ENCODE assay signal across 8 cellular contexts in the genomic region with DNA sequence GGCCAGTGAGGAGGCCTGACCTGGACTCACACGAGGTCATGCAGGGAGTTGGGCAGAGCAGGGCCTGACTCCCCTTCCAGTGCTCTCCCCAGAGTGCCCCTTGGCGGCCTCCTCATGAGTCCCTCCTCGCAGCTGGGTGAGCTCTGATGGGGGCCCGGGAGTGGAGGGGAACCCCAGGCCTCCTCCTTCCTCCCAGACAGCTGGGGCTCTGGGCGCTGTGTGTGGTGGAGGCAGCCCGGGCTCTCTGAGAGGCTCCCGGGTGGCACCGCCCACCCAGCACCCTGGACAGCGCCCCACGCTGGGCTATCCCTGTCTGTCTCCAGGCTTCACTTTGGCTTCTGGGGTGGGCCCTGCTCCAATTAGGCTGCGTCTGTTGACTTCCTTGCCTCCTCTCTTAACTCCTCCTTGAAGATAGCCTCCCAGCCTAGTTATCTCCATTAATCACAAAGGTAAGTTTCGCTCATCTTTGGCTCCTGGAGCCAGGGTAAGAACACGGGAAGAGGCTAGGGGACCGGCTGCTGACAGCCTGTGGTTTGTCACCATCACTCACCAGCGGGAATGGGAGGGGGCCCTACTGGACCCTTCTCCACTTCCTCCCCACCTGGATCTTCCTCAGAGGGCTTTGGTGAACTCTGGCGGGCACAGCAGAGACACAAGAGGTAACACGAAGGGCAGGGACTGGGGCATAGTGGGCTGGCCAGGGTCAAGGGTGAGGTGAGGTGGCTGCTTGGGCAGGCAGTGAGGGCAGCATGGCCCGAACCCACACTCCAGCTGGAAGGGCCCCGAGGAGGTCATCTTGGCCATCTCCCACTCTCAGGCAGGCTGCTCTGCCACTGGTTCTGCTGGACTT. TPM values are rescaled to one million over a fixed set of nuclear protein-coding genes. Genes with fewer than 3 reads are reported as not detected.
DNase-seq lines count a peak whose midpoint lies in the region; ATAC-seq, FAIRE-seq and TF ChIP-seq lines count a peak whose summit lies in the region.

No MANE protein-coding gene starts in this region.

- H3K36me3 ChIP-seq in Karpas-422 (ENCODE audit: insufficient read depth, low read length) (no peaks in the 10 kb centered on the region), K562 (ENCODE audit: control insufficient read depth, insufficient read depth, low read length) (no peaks in the 10 kb centered on the region), suprapubic skin (no peaks in the 10 kb centered on the region)

- H3K4me1 ChIP-seq in Karpas-422 (ENCODE audit: low read length) (no peaks in the 10 kb centered on the region), K562 (replicated peaks in 1 of 2; ENCODE audit: control insufficient read depth in 2 of 2, insufficient read depth in 2 of 2, low read length in 2 of 2) (peaks cover 0 to 7% of the 10 kb centered on the region in 2 experiments; a peak in 1 of 5 replicates), suprapubic skin (no peaks in the 10 kb centered on the region)

- H3K4me2 ChIP-seq in Karpas-422 (ENCODE audit: low read depth, low read length, poor library complexity, severe bottlenecking) (no peak overlapping the region), K562 (ENCODE audit: insufficient read depth, low read length) (no peak overlapping the region)

- in situ Hi-C loops in K562 (cut with MboI): no loop called here

- intact Hi-C loops in K562 (cut with micrococcal nuclease): no loop called here

- DNase-seq in ELF-1 (ENCODE audit: low read depth, low spot score): peak; percentile 75
- peak; percentile 73 for DNase-seq in Karpas-422
- DNase-seq in K562 (ENCODE audit: extremely low read depth in 1 of 4, low spot score in 3 of 4): peak; percentile 53 to 82 (median 70)
- DNase-seq in myocyte (ENCODE audit: low read depth): peak; percentile 52
- no peak for DNase-seq in occipital lobe (lab: John Stamatoyannopoulos, UW)
- DNase-seq in suprapubic skin (ENCODE audit: low spot score in 2 of 2): no peak

- no peaks in the 10 kb centered on the region for H4K20me1 ChIP-seq in Karpas-422 (ENCODE audit: insufficient read depth, low read depth, low read length)
- H4K20me1 ChIP-seq in K562 (replicated peaks; ENCODE audit: control insufficient read depth, insufficient read depth, low read length): peaks cover 15% of the 10 kb centered on the region

- CTCF ChIA-PET in K562 (lab: Yijun Ruan, JAX; ENCODE audit: low intra/inter-chr PET ratio): no interaction called here

- WGBS in K562 (ENCODE audit: insufficient coverage, low coverage, missing lambda C conversion rate): 2% methylated on average over 17 of the region's 19 CpGs
- 32% methylated on average over 14 of the region's 19 CpGs for WGBS in suprapubic skin

- H3K27me3 ChIP-seq in Karpas-422 (ENCODE audit: low read length): no peaks in the 10 kb centered on the region
- peaks cover 3 to 61% of the 10 kb centered on the region in 2 experiments; a peak in 3 of 5 replicates for H3K27me3 ChIP-seq in K562 (ENCODE audit: control insufficient read depth in 2 of 2, insufficient read depth in 2 of 2, low read length in 2 of 2)
- peaks cover 2% of the 10 kb centered on the region for H3K27me3 ChIP-seq in suprapubic skin

- H3K9me1 ChIP-seq in K562 (ENCODE audit: control insufficient read depth, insufficient read depth, low read length): peaks cover 4% of the 10 kb centered on the region

- no peak overlapping the region for H3K4me3 ChIP-seq in Karpas-422 (ENCODE audit: low read length)
- H3K4me3 ChIP-seq in K562: no peak overlapping the region
- no peak overlapping the region for H3K4me3 ChIP-seq in suprapubic skin

- H3K9me2 ChIP-seq in Karpas-422 (replicated peaks; ENCODE audit: insufficient read depth, low read length): no peaks in the 10 kb centered on the region

- H3K79me2 ChIP-seq in Karpas-422 (ENCODE audit: low read length) (no peaks in the 10 kb centered on the region), K562 (ENCODE audit: control insufficient read depth, insufficient read depth, low read length) (no peaks in the 10 kb centered on the region)

- FAIRE-seq in K562 (lab: Jason Lieb, UNC): no peak

- H3K9ac ChIP-seq in Karpas-422 (ENCODE audit: low read length) (no peak overlapping the region), K562 (ENCODE audit: insufficient read depth in 1 of 2, low read depth in 2 of 2, low read length in 2 of 2) (peak overlapping the region in 1 of 2 experiments; percentile 17; a peak in 1 of 4 replicates)

- H3K27ac ChIP-seq in Karpas-422 (ENCODE audit: low read length) (no peak overlapping the region), K562 (ENCODE audit: extremely low read depth, low read depth, low read length) (no peak overlapping the region), suprapubic skin (no peak overlapping the region)

- no peak for TF ChIP-seq RAD21 in K562 (CRISPR knock-in tag; conservative IDR thresholded peaks at IDR 0.05 in 1 of 2, IDR thresholded peaks at IDR 0.05 in 1 of 2)

- POLR2A ChIA-PET in K562 (lab: Yijun Ruan, JAX): no interaction called here

- TF ChIP-seq CTCF in K562 (IDR thresholded peaks at IDR 0.05 in 2 of 3, conservative IDR thresholded peaks at IDR 0.05 in 1 of 3; ENCODE audit: insufficient read depth in 2 of 3, low read depth in 1 of 3, low read length in 3 of 3) (no peak), suprapubic skin (IDR thresholded peaks at IDR 0.05) (no peak)

- H3K9me3 ChIP-seq in Karpas-422 (ENCODE audit: low read length) (no peaks in the 10 kb centered on the region), K562 (replicated peaks; ENCODE audit: control insufficient read depth, insufficient read depth, low read depth, low read length) (no peaks in the 10 kb centered on the region), suprapubic skin (no peaks in the 10 kb centered on the region)

- TF ChIP-seq POLR2A in K562 (conservative IDR thresholded peaks at IDR 0.05) (no peak), suprapubic skin (IDR thresholded peaks at IDR 0.05) (no peak)

- BruUV-seq in K562 (replicated peaks; lab: Mats Ljungman, UMichigan): no TSS peak

- ATAC-seq in K562 (peak; percentile 91), GM21576 (IDR thresholded peaks at IDR 0.05; ENCODE audit: unreplicated experiment) (no peak), GM18873 (IDR thresholded peaks at IDR 0.05; ENCODE audit: low FRiP score, unreplicated experiment) (no peak)

- no peak for TF ChIP-seq EP300 in K562 (IDR thresholded peaks at IDR 0.05; ENCODE audit: low read length)
- no peak for TF ChIP-seq EP300 in suprapubic skin (IDR thresholded peaks at IDR 0.05)

- H2AFZ ChIP-seq in Karpas-422 (ENCODE audit: low read length) (no peak overlapping the region), K562 (ENCODE audit: low read depth, low read length) (no peak overlapping the region)

TF ChIP-seq in K562, 482 proteins besides CTCF, POLR2A, EP300 and RAD21 (continues in another document):
- TF ChIP-seq PRMT5 (CRISPR knock-in tag; IDR thresholded peaks at IDR 0.05) (peak; percentile 79; the same call in 1 of the 2 replicates), RBM34 (IDR thresholded peaks at IDR 0.05; ENCODE audit: borderline replicate concordance, insufficient read depth, low read length) (no peak), STAG1 (CRISPR knock-in tag; IDR thresholded peaks at IDR 0.05; ENCODE audit: borderline replicate concordance) (peak; percentile 28; the same call in 1 of the 2 replicates), PCBP1 (IDR thresholded peaks at IDR 0.05; ENCODE audit: low read depth, low read length, poor library complexity, severe bottlenecking) (no peak), ARID1B (IDR thresholded peaks at IDR 0.05) (no peak), MIER1 (IDR thresholded peaks at IDR 0.05; ENCODE audit: low read depth) (peak; percentile 91), HMGN3 (IDR thresholded peaks at IDR 0.05; ENCODE audit: borderline replicate concordance, extremely low read depth, insufficient read length, low read depth, low read length) (no peak), ZNF197 (CRISPR knock-in tag; IDR thresholded peaks at IDR 0.05; ENCODE audit: low read depth) (no peak), KLF13 (tag; IDR thresholded peaks at IDR 0.05; ENCODE audit: borderline replicate concordance, low read depth) (peak; percentile 72; the same call in 1 of the 2 replicates), MEF2D (tag; conservative IDR thresholded peaks at IDR 0.05; ENCODE audit: low read depth) (no peak), EHMT2 (IDR thresholded peaks at IDR 0.05) (peak; percentile 93), BRD4 (IDR thresholded peaks at IDR 0.05) (no peak)

RNA-seq across cellular contexts. Expression of a gene that starts 13.1 kb away (rescaled TPM):
- not detected in 2 replicates for total RNA-seq in Karpas-422 (2014; rRNA removed; shearing (Covaris generic); ENCODE audit: low replicate concordance)
- total RNA-seq in K562 (2011; cell fraction: chromatin; rRNA removed; ENCODE audit: low replicate concordance): 0.09 TPM in 2 replicates
- total RNA-seq in K562 (2011; cell fraction: nucleolus; rRNA removed): under 0.01 TPM in 1 of 2 replicates, not detected in the other
- not detected in 2 replicates for total RNA-seq in K562 (2011; cell fraction: nucleoplasm; rRNA removed)
- total RNA-seq in K562 (2014; rRNA removed) (0.09 TPM in 1 of 2 replicates, not detected in the other), K562 (2014; rRNA removed; fragmentation: Illumina TruSeq; extraction: Trizol) (not detected in 2 replicates), K562 (2015; rRNA removed; fragmentation: Illumina TruSeq; extraction: Trizol) (not detected in 2 replicates), K562 (2021) (0.04 and 0.07 TPM in 2 replicates), myocyte (0.05 TPM in 1 of 2 replicates, not detected in the other), occipital lobe (17.0 TPM), suprapubic skin (under 1 TPM in 3 of 4 donors, not detected in 1; 0.08 to 0.13 (median 0.10) TPM)
- polyA plus RNA-seq in K562 (2011; rRNA removed) (0.04 and 0.11 TPM in 2 replicates), K562 (2014; fragmentation: Illumina TruSeq; extraction: Trizol) (0.01 TPM in 1 of 2 replicates, not detected in the other), K562 (2014; fragmentation: Nextera tagmentation; extraction: Ambion mirVana) (not detected), K562 (2014; rRNA removed) (0.01 TPM in 1 of 2 replicates, not detected in the other)
- polyA plus RNA-seq in K562 (2011; cell fraction: cytosol; rRNA removed): 0.09 TPM in 1 of 2 replicates, not detected in the other
- polyA plus RNA-seq in K562 (2011; cell fraction: nucleus; rRNA removed): 0.18 and 0.29 TPM in 2 replicates
- polyA plus RNA-seq in K562 (2012): 0.01 and 0.06 TPM in 2 replicates
- 0.03 TPM in 1 of 2 replicates, not detected in the other for polyA minus RNA-seq in K562 (2011; rRNA and poly(A)+ RNA removed)
- polyA minus RNA-seq in K562 (2011; cell fraction: cytosol; rRNA and poly(A)+ RNA removed): not detected in 2 replicates
- polyA minus RNA-seq in K562 (2011; cell fraction: nucleus; rRNA and poly(A)+ RNA removed): 0.11 TPM in 1 of 2 replicates, not detected in the other
- 0.79 TPM for polyA plus RNA-seq in myocyte (2012)

Comparison
In these comparisons a context has a peak if more than half of its experiments do, and no peak if none do; other contexts are left out.
1. DNase-seq: peak in ELF-1 (single experiment), Karpas-422 (single experiment), K562 (4 of 4) and myocyte (single experiment); none in occipital lobe (single experiment) and suprapubic skin (0 of 2).
2. RNA of a gene that starts 13.1 kb away (total RNA-seq): 17.0 TPM in occipital lobe (single experiment); 0.08 to 0.13 TPM in suprapubic skin, under 0.01 to 0.09 TPM in K562, 0.05 TPM in myocyte and not detected in Karpas-422; every median in the first group is over 10 times any median in the second.